ENCODE assay signal across 23 cellular contexts in the genomic region with DNA sequence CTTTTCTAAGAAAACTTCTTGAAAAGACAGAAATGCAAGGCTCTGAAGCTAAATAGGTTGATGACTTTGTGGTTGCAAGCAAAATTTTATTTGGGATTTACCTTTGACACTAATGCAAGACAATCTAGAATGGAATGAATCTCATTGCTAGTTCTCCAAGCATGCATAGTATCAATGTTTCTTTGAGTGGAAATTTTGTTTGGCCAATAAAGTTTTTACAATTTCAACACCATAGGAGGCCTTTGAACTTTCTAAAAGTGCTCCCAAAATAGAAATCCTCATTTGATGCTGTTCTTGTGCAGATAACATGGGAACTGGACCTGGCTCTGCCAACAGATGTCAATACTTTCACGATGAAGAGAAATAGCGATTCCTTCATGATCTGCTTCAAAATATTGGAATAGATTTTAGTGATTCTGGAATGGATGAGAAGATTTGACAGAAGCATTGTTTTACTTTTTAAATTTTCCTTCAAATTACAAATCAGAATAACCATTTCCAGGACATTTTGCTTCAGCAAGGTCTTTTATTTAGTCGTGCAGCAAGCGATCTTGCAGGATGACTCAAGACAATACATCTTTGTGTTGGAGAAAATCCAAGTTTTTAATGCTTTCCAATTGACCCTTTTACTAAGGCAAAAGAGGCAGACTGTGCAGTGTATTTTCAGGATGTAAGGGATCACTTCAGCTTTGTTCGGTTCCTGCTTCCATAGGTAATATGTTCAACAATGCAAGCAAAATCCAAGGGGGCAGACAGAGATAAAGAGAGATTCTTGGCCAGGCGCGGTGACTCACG. TPM values are rescaled to one million over a fixed set of nuclear protein-coding genes. Genes with fewer than 3 reads are reported as not detected.
DNase-seq lines count a peak whose midpoint lies in the region; TF ChIP-seq lines count a peak whose summit lies in the region.
"Had no signal": no experiment of that assay in that cellular context is flagged by ENCODE, and none has a peak within 500 bp of the region (broad histone marks: within the 10 kb centered on the region; RNA-seq: fewer than 3 reads in every experiment).

No MANE protein-coding gene starts in this region.

- no peaks in the 10 kb centered on the region for H3K27me3 ChIP-seq in brain microvascular endothelial cell (replicated peaks)
- H3K27me3 ChIP-seq: spleen, suprapubic skin, vagina had no signal

- in situ Hi-C loops in brain microvascular endothelial cell (cut with HindIII; ENCODE audit: low pct_ligation_motif_present, low sequenced_read_pairs), result no loop called here

- no peak overlapping the region for H3K27ac ChIP-seq in brain microvascular endothelial cell
- H3K27ac ChIP-seq: psoas muscle, suprapubic skin, vagina had no signal

- DNase-seq in AG09309 (ENCODE audit: low read depth) (peak; percentile 37), M059J (ENCODE audit: low read depth) (peak; percentile 5), brain microvascular endothelial cell (peak; percentile 36), hepatic stellate cell (ENCODE audit: low spot score) (peak; percentile 19), DMS 273 (lab: John Stamatoyannopoulos, UW; ENCODE audit: unreplicated experiment) (no peak), iPS-NIHi7 (ENCODE audit: extremely low spot score) (no peak), Kasumi-1 (lab: John Stamatoyannopoulos, UW) (no peak), SK-N-DZ (ENCODE audit: low spot score) (no peak)
- DNase-seq: activated CD4-positive, alpha-beta T cell treated with anti-CD3 and anti-CD28 coated beads, Interleukin-2, amount 50 U/mL, for 1 hour; activated CD8-positive, alpha-beta memory T cell treated with anti-CD3 and anti-CD28 coated beads, Interleukin-2, amount 50 U/mL, for 48 hours; activated effector memory CD4-positive, alpha-beta T cell treated with anti-CD3 and anti-CD28 coated beads, Interleukin-2, amount 50 U/mL, for 16 hours; amygdala; CD8-positive, alpha-beta T cell; GOT3; left cardiac atrium; NCI-H1436; NCI-H2171; NCI-H526 treated with DMSO at 0.1 percent for 48 hours; psoas muscle; SHP77; spleen had no signal

- H3K36me3 ChIP-seq in brain microvascular endothelial cell (replicated peaks), result no peaks in the 10 kb centered on the region
- H3K36me3 ChIP-seq: spleen, suprapubic skin, vagina had no signal

- no peak overlapping the region for H3K4me3 ChIP-seq in AG09309 (ENCODE audit: control insufficient read depth, low read depth, low read length)
- H3K4me3 ChIP-seq in brain microvascular endothelial cell (ENCODE audit: low read depth, low read length), result no peak overlapping the region
- H3K4me3 ChIP-seq: psoas muscle, spleen, suprapubic skin, vagina had no signal

- no peak for TF ChIP-seq CTCF in AG09309 (IDR thresholded peaks at IDR 0.05; ENCODE audit: control insufficient read depth, insufficient read depth, low read depth, low read length, missing control alignments)
- TF ChIP-seq CTCF in brain microvascular endothelial cell (IDR thresholded peaks at IDR 0.05; ENCODE audit: low read depth, low read length, missing control alignments), result no peak

RNA-seq across cellular contexts. Expression of gene OTUD4, which starts 51.7 kb away (rescaled TPM):
- total RNA-seq in M059J (2014; rRNA removed; shearing (Covaris generic)), result 7.4 and 11.2 TPM in 2 replicates
- 8.3 and 8.4 TPM in 2 replicates for polyA plus RNA-seq in SK-N-DZ (2014; cell fraction: cytosol; rRNA removed)
- polyA plus RNA-seq in SK-N-DZ (2014; cell fraction: nucleus; rRNA removed), result 15.2 and 21.5 TPM in 2 replicates

Comparison
In these comparisons a context has a peak if more than half of its experiments do, and no peak if none do; other contexts are left out.
1. DNase-seq: peak in AG09309 (single experiment), M059J (single experiment), brain microvascular endothelial cell (single experiment) and hepatic stellate cell (single experiment); none in DMS 273 (single experiment), iPS-NIHi7 (single experiment), Kasumi-1 (0 of 2) and SK-N-DZ (single experiment).